Comparison of ENCODE assay signal across 20 cellular contexts in the genomic region with DNA sequence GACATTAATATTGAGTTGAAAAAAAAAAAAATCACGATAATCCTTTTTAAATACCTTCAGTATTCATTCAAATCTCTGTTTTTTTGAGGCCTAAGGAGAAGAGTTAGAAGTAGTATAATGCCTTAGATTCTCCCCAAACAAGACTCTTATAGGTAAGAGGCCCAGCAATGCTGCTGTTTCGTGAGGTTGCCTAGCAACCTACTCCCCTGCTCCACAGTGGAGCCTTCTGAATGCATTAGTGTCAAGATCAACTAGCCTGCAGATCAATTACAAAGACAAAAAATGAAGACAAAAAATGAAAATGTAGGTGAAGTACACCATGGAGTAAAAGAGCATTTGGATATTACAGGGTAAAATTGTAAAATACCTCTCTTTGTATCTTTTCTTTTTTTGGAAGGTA.
"Had no signal": no experiment of that assay in that cellular context is flagged by ENCODE, and none has a peak within 500 bp of the region (broad histone marks: within the 10 kb centered on the region; RNA-seq: fewer than 3 reads in every experiment).

No MANE protein-coding gene starts in this region.

- H3K27ac ChIP-seq: gastroesophageal sphincter, right atrium auricular region, tibial nerve, uterus had no signal

- H3K36me3 ChIP-seq: gastroesophageal sphincter, right atrium auricular region, tibial nerve, uterus had no signal

- H3K36me3 Mint-ChIP-seq: activated CD8-positive, alpha-beta memory T cell treated with anti-CD3 and anti-CD28 coated beads, Interleukin-2, amount 10 ng/mL, durations not matched to agents 7 days and 5 days; mesothelial cell of epicardium; natural killer cell treated with Interleukin-12 subunit alpha and Interleukin-12 subunit beta and Interleukin-15 and Interleukin-18, amount 100 ng/mL, for 72 hours had no signal

- H3K27ac Mint-ChIP-seq: activated CD4-positive, alpha-beta memory T cell treated with anti-CD3 and anti-CD28 coated beads, Interleukin-2, amount 10 ng/mL, durations not matched to agents 7 days and 5 days; activated CD8-positive, alpha-beta memory T cell treated with anti-CD3 and anti-CD28 coated beads, Interleukin-2, amount 10 ng/mL, durations not matched to agents 7 days and 5 days; activated naive CD8-positive, alpha-beta T cell treated with anti-CD3 and anti-CD28 coated beads for 36 hours; activated T-helper 17 cell treated with anti-CD3 and anti-CD28 coated beads, Interleukin-2, amount 50 U/mL, for 72 hours; mesothelial cell of epicardium; natural killer cell treated with Interleukin-12 subunit alpha and Interleukin-12 subunit beta and Interleukin-15 and Interleukin-18, amount 100 ng/mL, for 72 hours had no signal

- ATAC-seq: activated CD8-positive, alpha-beta memory T cell treated with anti-CD3 and anti-CD28 coated beads, Interleukin-2, amount 10 ng/mL, durations not matched to agents 7 days and 5 days; activated T-helper 17 cell treated with anti-CD3 and anti-CD28 coated beads, Interleukin-2, amount 50 U/mL, for 72 hours; gastroesophageal sphincter; left lobe of liver; natural killer cell treated with Interleukin-12 subunit alpha and Interleukin-12 subunit beta and Interleukin-15 and Interleukin-18, amount 100 ng/mL, for 72 hours; stimulated activated naive CD8-positive, alpha-beta T cell treated with anti-CD3 and anti-CD28 coated beads, Interleukin-15, Interleukin-2, amounts not matched to agents 100 U/mL and 50 U/mL, for 24 hours had no signal

- H3K4me3 ChIP-seq: gastroesophageal sphincter, lung, right atrium auricular region, tibial nerve, uterus had no signal

- H3K4me1 ChIP-seq: gastroesophageal sphincter, right atrium auricular region, tibial nerve, uterus had no signal

- H3K27me3 ChIP-seq: gastroesophageal sphincter, right atrium auricular region, tibial nerve, uterus had no signal

- DNase-seq: activated CD4-positive, alpha-beta memory T cell treated with anti-CD3 and anti-CD28 coated beads, Interleukin-2, amount 10 ng/mL, durations not matched to agents 7 days and 5 days; activated CD4-positive, alpha-beta T cell treated with anti-CD3 and anti-CD28 coated beads for 4 hours; activated CD8-positive, alpha-beta memory T cell treated with anti-CD3 and anti-CD28 coated beads, Interleukin-2, amount 10 ng/mL, durations not matched to agents 7 days and 5 days; activated naive CD4-positive, alpha-beta T cell; activated naive CD8-positive, alpha-beta T cell treated with anti-CD3 and anti-CD28 coated beads for 36 hours; amniotic stem cell; effector CD4-positive, alpha-beta T cell; occipital lobe; posterior cingulate gyrus; stimulated activated naive CD8-positive, alpha-beta T cell treated with anti-CD3 and anti-CD28 coated beads, Interleukin-15, Interleukin-2, amounts not matched to agents 100 U/mL and 50 U/mL, for 24 hours; substantia nigra; uterus had no signal

- H3K9me3 ChIP-seq: gastroesophageal sphincter, right atrium auricular region, tibial nerve, uterus had no signal

- H3K4me3 Mint-ChIP-seq: activated CD4-positive, alpha-beta memory T cell treated with anti-CD3 and anti-CD28 coated beads, Interleukin-2, amount 10 ng/mL, durations not matched to agents 7 days and 5 days; activated CD8-positive, alpha-beta memory T cell treated with anti-CD3 and anti-CD28 coated beads, Interleukin-2, amount 10 ng/mL, durations not matched to agents 7 days and 5 days; activated naive CD8-positive, alpha-beta T cell treated with anti-CD3 and anti-CD28 coated beads for 36 hours; activated T-helper 17 cell treated with anti-CD3 and anti-CD28 coated beads, Interleukin-2, amount 50 U/mL, for 72 hours; mesothelial cell of epicardium; natural killer cell treated with Interleukin-12 subunit alpha and Interleukin-12 subunit beta and Interleukin-15 and Interleukin-18, amount 100 ng/mL, for 72 hours had no signal

- H3K4me1 Mint-ChIP-seq: activated CD4-positive, alpha-beta memory T cell treated with anti-CD3 and anti-CD28 coated beads, Interleukin-2, amount 10 ng/mL, durations not matched to agents 7 days and 5 days; activated CD8-positive, alpha-beta memory T cell treated with anti-CD3 and anti-CD28 coated beads, Interleukin-2, amount 10 ng/mL, durations not matched to agents 7 days and 5 days; activated naive CD8-positive, alpha-beta T cell treated with anti-CD3 and anti-CD28 coated beads for 36 hours; activated T-helper 17 cell treated with anti-CD3 and anti-CD28 coated beads, Interleukin-2, amount 50 U/mL, for 72 hours had no signal

- H3K27me3 Mint-ChIP-seq: activated CD4-positive, alpha-beta memory T cell treated with anti-CD3 and anti-CD28 coated beads, Interleukin-2, amount 10 ng/mL, durations not matched to agents 7 days and 5 days; activated CD8-positive, alpha-beta memory T cell treated with anti-CD3 and anti-CD28 coated beads, Interleukin-2, amount 10 ng/mL, durations not matched to agents 7 days and 5 days; activated naive CD8-positive, alpha-beta T cell treated with anti-CD3 and anti-CD28 coated beads for 36 hours; activated T-helper 17 cell treated with anti-CD3 and anti-CD28 coated beads, Interleukin-2, amount 50 U/mL, for 72 hours; natural killer cell treated with Interleukin-12 subunit alpha and Interleukin-12 subunit beta and Interleukin-15 and Interleukin-18, amount 100 ng/mL, for 72 hours had no signal
